ENCODE assay signal across 10 cellular contexts in the genomic region with DNA sequence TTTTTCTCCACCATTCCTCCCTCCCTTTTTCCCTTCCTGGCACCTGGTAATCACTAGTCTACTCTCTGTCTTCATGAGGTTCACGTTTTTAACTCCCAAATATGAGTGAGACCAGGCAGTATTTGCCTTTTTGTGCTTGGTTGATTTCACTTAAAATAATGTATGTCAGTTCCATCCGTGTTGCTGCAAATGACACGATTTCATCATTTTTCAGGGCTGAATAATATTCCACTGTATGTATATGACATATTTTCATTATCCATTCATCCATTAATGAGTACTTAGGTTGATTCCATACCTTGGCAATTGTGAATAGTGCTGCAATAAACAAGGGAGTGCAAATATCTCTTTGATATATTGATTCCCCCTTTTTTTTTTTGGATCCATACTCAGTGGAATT. TPM values are rescaled to one million over a fixed set of nuclear protein-coding genes. Genes with fewer than 3 reads are reported as not detected.
"Had no signal": no experiment of that assay in that cellular context is flagged by ENCODE, and none has a peak within 500 bp of the region (broad histone marks: within the 10 kb centered on the region; RNA-seq: fewer than 3 reads in every experiment).

No MANE protein-coding gene starts in this region.

- H3K36me3 ChIP-seq: HAP-1 had no signal

- DNase-seq: GM23248, GOT3, H7, H9, HCEC 1CT, HFFc6 had no signal

- H3K4me3 ChIP-seq: GM23248, GM23338, HAP-1 had no signal

- H3K4me1 ChIP-seq: HAP-1 had no signal

- H3K4me3 Mint-ChIP-seq: GM23338, H9, HFFc6 had no signal

- H3K4me1 Mint-ChIP-seq: GM23338 had no signal

- H3K4me2 ChIP-seq: GM23338 had no signal

- FAIRE-seq: H54 had no signal

- H3K9me3 ChIP-seq: HAP-1 had no signal

- ATAC-seq: GM23338, HCT116 had no signal

- H3K9ac ChIP-seq: GM23248 had no signal

- H3K27ac ChIP-seq: GM23248 had no signal

- H2AFZ ChIP-seq: GM23248, GM23338 had no signal

- H3K27ac Mint-ChIP-seq: GM23338, H9, HFFc6 had no signal

RNA-seq across cellular contexts. Expression of gene GALNT17, which starts 25.8 kb away (rescaled TPM):
- total RNA-seq: GM23248, HFFc6 had no signal
- polyA plus RNA-seq: GM23248 had no signal
